Comparison of ENCODE assay signal across 28 cellular contexts in the genomic region with DNA sequence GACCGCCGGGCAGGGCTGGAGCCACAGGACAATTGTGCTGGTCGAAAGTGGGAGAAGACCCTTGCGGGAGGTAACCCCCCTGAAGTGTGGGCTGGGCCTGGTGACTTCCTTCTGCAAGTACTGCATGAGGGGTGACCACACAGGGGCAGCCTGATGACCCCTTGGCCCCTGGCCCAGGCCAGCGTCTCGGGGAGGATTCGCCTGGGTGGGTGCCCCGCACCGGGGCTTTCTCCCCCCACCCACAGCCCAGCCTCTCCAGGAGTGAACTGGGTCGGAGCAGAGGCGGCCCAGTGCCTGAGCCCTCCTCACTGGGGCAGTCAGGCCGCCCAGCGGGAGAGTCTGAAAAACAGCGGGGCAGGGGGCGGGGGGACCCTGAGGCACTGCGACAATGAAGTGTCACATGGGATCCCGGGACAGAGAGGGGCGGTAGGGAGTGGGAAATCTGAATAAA. TPM values are rescaled to one million over a fixed set of nuclear protein-coding genes. Genes with fewer than 3 reads are reported as not detected.
A peak's percentile ranks its signal among the peaks of the same experiment; 100 is the strongest.
DNase-seq lines count a peak whose midpoint lies in the region; ATAC-seq and TF ChIP-seq lines count a peak whose summit lies in the region.
"Had no signal": no experiment of that assay in that cellular context is flagged by ENCODE, and none has a peak within 500 bp of the region (broad histone marks: within the 10 kb centered on the region; RNA-seq: fewer than 3 reads in every experiment).

No MANE protein-coding gene starts in this region.

- H2BK120ac ChIP-seq in mesenchymal stem cell (ENCODE audit: low read depth, low read length) = no peak overlapping the region

- no peak overlapping the region for H3K27ac ChIP-seq in left ventricle myocardium inferior (replicated peaks)
- H3K27ac ChIP-seq in mesenchymal stem cell (ENCODE audit: low read length, poor library complexity, severe bottlenecking) = no peak overlapping the region
- no peak overlapping the region for H3K27ac ChIP-seq in foreskin keratinocyte
- H3K27ac ChIP-seq: ovary, right lobe of liver, upper lobe of left lung had no signal

- no peak overlapping the region for H3K4me3 ChIP-seq in left ventricle myocardium inferior
- H3K4me3 ChIP-seq in mesenchymal stem cell (ENCODE audit: insufficient read depth in 1 of 2, low read depth in 1 of 2, low read length in 2 of 2) = no peak overlapping the region
- H3K4me3 ChIP-seq: ovary, right lobe of liver, upper lobe of left lung had no signal

- TF ChIP-seq CTCF in left ventricle myocardium inferior (IDR thresholded peaks at IDR 0.05; ENCODE audit: borderline replicate concordance) (no peak), mesothelial cell of epicardium (IDR thresholded peaks at IDR 0.05; ENCODE audit: unreplicated experiment) (no peak), type B pancreatic cell (conservative IDR thresholded peaks at IDR 0.05) (no peak), foreskin keratinocyte (conservative IDR thresholded peaks at IDR 0.05) (no peak)

- WGBS in mesenchymal stem cell = 45% methylated on average over 16 of the region's 18 CpGs

- no peak overlapping the region for H2BK12ac ChIP-seq in mesenchymal stem cell (ENCODE audit: low read length in 2 of 2)

- intact Hi-C loops in left cardiac atrium (cut with DNase I) (no loop called here), left ventricle myocardium inferior (cut with micrococcal nuclease) (no loop called here)

- peaks cover 3% of the 10 kb centered on the region for H3K9me3 Mint-ChIP-seq in mesothelial cell of epicardium
- no peaks in the 10 kb centered on the region for H3K9me3 Mint-ChIP-seq in type B pancreatic cell
- H3K9me3 Mint-ChIP-seq: memory B cell had no signal

- H2AK5ac ChIP-seq in mesenchymal stem cell (ENCODE audit: low read length, severe bottlenecking) = no peak overlapping the region

- no peak overlapping the region for H2BK15ac ChIP-seq in mesenchymal stem cell (ENCODE audit: low read depth, poor library complexity, severe bottlenecking)

- H3K79me1 ChIP-seq in mesenchymal stem cell (replicated peaks; ENCODE audit: low read length, poor library complexity, severe bottlenecking) = no peaks in the 10 kb centered on the region

- peaks cover 17% of the 10 kb centered on the region for H3K9me3 ChIP-seq in left ventricle myocardium inferior (replicated peaks)
- peaks cover 6% of the 10 kb centered on the region for H3K9me3 ChIP-seq in mesenchymal stem cell (ENCODE audit: control insufficient read depth, low read length)
- H3K9me3 ChIP-seq in T-helper 17 cell (ENCODE audit: control insufficient read depth, low read length, poor library complexity, severe bottlenecking) = no peaks in the 10 kb centered on the region
- H3K9me3 ChIP-seq: right lobe of liver, upper lobe of left lung had no signal

- no peak overlapping the region for H4K8ac ChIP-seq in mesenchymal stem cell (ENCODE audit: low read length)

- H3K4me3 Mint-ChIP-seq in mesothelial cell of epicardium = no peak overlapping the region
- peak overlapping the region; percentile 44 for H3K4me3 Mint-ChIP-seq in type B pancreatic cell
- H3K4me3 Mint-ChIP-seq in T-helper 17 cell = no peak overlapping the region
- H3K4me3 Mint-ChIP-seq: memory B cell had no signal

- H3K4me1 ChIP-seq in left ventricle myocardium inferior = no peaks in the 10 kb centered on the region
- H3K4me1 ChIP-seq in mesenchymal stem cell (ENCODE audit: control insufficient read depth, insufficient read depth, low read depth, low read length) = no peaks in the 10 kb centered on the region
- no peaks in the 10 kb centered on the region for H3K4me1 ChIP-seq in foreskin keratinocyte
- H3K4me1 ChIP-seq: right lobe of liver, upper lobe of left lung had no signal

- H3K9ac ChIP-seq in mesenchymal stem cell (ENCODE audit: low read length) = no peak overlapping the region

- H3K27ac Mint-ChIP-seq in mesothelial cell of epicardium (peak overlapping the region; percentile 30), type B pancreatic cell (no peak overlapping the region), T-helper 17 cell (no peak overlapping the region)
- H3K27ac Mint-ChIP-seq: memory B cell had no signal

- no peak overlapping the region for H3K23ac ChIP-seq in mesenchymal stem cell (ENCODE audit: low read length in 2 of 2)

- no peak overlapping the region for H3K14ac ChIP-seq in mesenchymal stem cell (ENCODE audit: low read length in 2 of 2)

- no peak overlapping the region for H4K91ac ChIP-seq in mesenchymal stem cell (ENCODE audit: low read length)

- H3K27me3 Mint-ChIP-seq in mesothelial cell of epicardium (ENCODE audit: low read depth) = no peaks in the 10 kb centered on the region
- H3K27me3 Mint-ChIP-seq in type B pancreatic cell = no peaks in the 10 kb centered on the region
- H3K27me3 Mint-ChIP-seq in T-helper 17 cell = peaks cover 6% of the 10 kb centered on the region
- H3K27me3 Mint-ChIP-seq: memory B cell had no signal

- no peak overlapping the region for H3K4ac ChIP-seq in mesenchymal stem cell (ENCODE audit: low read depth in 1 of 2, low read length in 2 of 2)

- H3K4me1 Mint-ChIP-seq in mesothelial cell of epicardium = peaks cover 5% of the 10 kb centered on the region
- H3K4me1 Mint-ChIP-seq in type B pancreatic cell (ENCODE audit: unreplicated experiment) = peaks cover 5% of the 10 kb centered on the region
- no peaks in the 10 kb centered on the region for H3K4me1 Mint-ChIP-seq in T-helper 17 cell

- no peak overlapping the region for H2AFZ ChIP-seq in mesenchymal stem cell (ENCODE audit: low read depth, low read length)

- H2BK5ac ChIP-seq in mesenchymal stem cell (ENCODE audit: low read depth, low read length, poor library complexity, severe bottlenecking) = no peak overlapping the region

- no peak for ATAC-seq in left cardiac atrium
- ATAC-seq in T-helper 17 cell = no peak
- ATAC-seq in foreskin keratinocyte = no peak

- H3K36me3 ChIP-seq in left ventricle myocardium inferior = no peaks in the 10 kb centered on the region
- H3K36me3 ChIP-seq in mesenchymal stem cell (ENCODE audit: control insufficient read depth in 1 of 2, insufficient read depth in 2 of 2, low read depth in 1 of 2, low read length in 2 of 2) = no peaks in the 10 kb centered on the region
- H3K36me3 ChIP-seq: ovary, right lobe of liver, upper lobe of left lung had no signal

- H3K27me3 ChIP-seq in left ventricle myocardium inferior (ENCODE audit: low read depth) = peaks cover 17% of the 10 kb centered on the region
- peaks cover 31 to 50% of the 10 kb centered on the region in 2 experiments for H3K27me3 ChIP-seq in mesenchymal stem cell (ENCODE audit: control insufficient read depth in 1 of 2, insufficient read depth in 1 of 2, low read length in 2 of 2)
- H3K27me3 ChIP-seq in foreskin keratinocyte = peaks cover 11% of the 10 kb centered on the region
- H3K27me3 ChIP-seq: ovary, right lobe of liver, upper lobe of left lung had no signal

- no peak overlapping the region for H3K4me2 ChIP-seq in mesenchymal stem cell (ENCODE audit: low read length, poor library complexity, severe bottlenecking)

- H3K18ac ChIP-seq in mesenchymal stem cell (ENCODE audit: low read depth in 1 of 2, low read length in 2 of 2) = peak overlapping the region in 1 of 2 experiments; percentile 29

- H3K36me3 Mint-ChIP-seq in mesothelial cell of epicardium (no peaks in the 10 kb centered on the region), type B pancreatic cell (no peaks in the 10 kb centered on the region), T-helper 17 cell (ENCODE audit: low read depth) (no peaks in the 10 kb centered on the region)
- H3K36me3 Mint-ChIP-seq: memory B cell had no signal

- DNase-seq in left cardiac atrium (peak; percentile 18), left ventricle myocardium inferior (no peak), ecto neural progenitor cell (ENCODE audit: low spot score) (peak; percentile 86), mesothelial cell of epicardium (ENCODE audit: low spot score in 2 of 2, unreplicated experiment in 2 of 2) (no peak), type B pancreatic cell (ENCODE audit: extremely low spot score, unreplicated experiment) (no peak), mesenchymal stem cell (no peak), T-helper 17 cell (no peak), foreskin keratinocyte (no peak)
- DNase-seq: activated CD4-positive, alpha-beta T cell treated with anti-CD3 and anti-CD28 coated beads for 4 hours; activated CD8-positive, alpha-beta memory T cell treated with anti-CD3 and anti-CD28 coated beads for 24 hours; activated naive CD4-positive, alpha-beta T cell treated with Interleukin-2 at 50 U/mL for 16 hours; activated T-cell treated with anti-CD3 and anti-CD28 coated beads, Interleukin-2, amount 50 U/mL, for 1 hour; AML-193; amygdala; cortex of kidney; Kasumi-1; NCI-H1694 treated with DMSO at 0.1 percent for 48 hours; NCI-H69; RPMI8226; T-helper 2 cell had no signal

RNA-seq across cellular contexts. Expression of gene DNMT3L, which starts 1.5 kb away (rescaled TPM):
- total RNA-seq in left cardiac atrium (not detected), left ventricle myocardium inferior (not detected), mesothelial cell of epicardium (not detected in 3 replicates), type B pancreatic cell (ENCODE audit: low replicate concordance) (0.81 TPM in 1 of 2 replicates, not detected in the other), T-helper 17 cell (not detected), foreskin keratinocyte (not detected in 2 replicates)
- polyA plus RNA-seq in mesenchymal stem cell (2013, experiment 1 of 2) = not detected
- polyA plus RNA-seq in mesenchymal stem cell (2013, experiment 2 of 2) = not detected
- polyA plus RNA-seq in foreskin keratinocyte = not detected in 2 replicates
- total RNA-seq: A172, fibroblast of lung, H4, HT1080, ovary, upper lobe of left lung had no signal
- polyA plus RNA-seq: fibroblast of lung, ovary had no signal

RNA-seq across cellular contexts. Expression of gene AIRE, which starts 22.4 kb away (rescaled TPM):
- total RNA-seq in left cardiac atrium (under 1 TPM in 1 of 2 donors, not detected in 1; 0.08 TPM), left ventricle myocardium inferior (not detected), mesothelial cell of epicardium (0.13 to 0.23 TPM (median 0.18 TPM) in 3 replicates), type B pancreatic cell (ENCODE audit: low replicate concordance) (0.12 TPM in 1 of 2 replicates, not detected in the other), T-helper 17 cell (1 to 10 TPM; 1.4 to 3.4 TPM), foreskin keratinocyte (not detected in 2 replicates)
- polyA plus RNA-seq in mesenchymal stem cell (2013, experiment 1 of 2) = 0.03 TPM
- polyA plus RNA-seq in mesenchymal stem cell (2013, experiment 2 of 2) = 0.05 TPM
- not detected in 2 replicates for polyA plus RNA-seq in foreskin keratinocyte
- total RNA-seq: A172, fibroblast of lung, H4, HT1080, ovary, right lobe of liver, upper lobe of left lung had no signal
- polyA plus RNA-seq: fibroblast of lung, ovary had no signal

RNA-seq across cellular contexts. Expression of gene ICOSLG, which starts 22.5 kb away (rescaled TPM):
- total RNA-seq in left cardiac atrium = 1 to 10 TPM; 6.1 to 6.4 TPM
- 4.7 TPM for total RNA-seq in left ventricle myocardium inferior
- total RNA-seq in mesothelial cell of epicardium = 3.8 to 4.4 TPM (median 4.2 TPM) in 3 replicates
- 5.4 and 13.8 TPM in 2 replicates for total RNA-seq in type B pancreatic cell (ENCODE audit: low replicate concordance)
- 1.5 TPM for polyA plus RNA-seq in mesenchymal stem cell (2013, experiment 1 of 2)
- polyA plus RNA-seq in mesenchymal stem cell (2013, experiment 2 of 2) = 1.6 TPM
- 10 to 100 TPM in 1 of 2 donors, 1 to 10 TPM in 1; 9.4 to 19.1 TPM for total RNA-seq in T-helper 17 cell
- 1.3 and 2.0 TPM in 2 replicates for total RNA-seq in foreskin keratinocyte
- 1.2 and 2.4 TPM in 2 replicates for polyA plus RNA-seq in foreskin keratinocyte
- polyA plus RNA-seq: fibroblast of lung had no signal

RNA-seq across cellular contexts. Expression of gene PFKL, which starts 36.6 kb away (rescaled TPM):
- total RNA-seq in left cardiac atrium (10 to 100 TPM; 58.8 to 67.2 TPM), left ventricle myocardium inferior (47.7 TPM), mesothelial cell of epicardium (147 to 160 TPM (median 155 TPM) in 3 replicates), type B pancreatic cell (ENCODE audit: low replicate concordance) (135 and 178 TPM in 2 replicates), T-helper 17 cell (100 to 1,000 TPM; 132 to 176 TPM), foreskin keratinocyte (93.8 and 104 TPM in 2 replicates)
- 61.3 TPM for polyA plus RNA-seq in mesenchymal stem cell (2013, experiment 1 of 2)
- 59.9 TPM for polyA plus RNA-seq in mesenchymal stem cell (2013, experiment 2 of 2)
- 91.0 and 98.3 TPM in 2 replicates for polyA plus RNA-seq in foreskin keratinocyte

Comparison
In these comparisons a context has a peak if more than half of its experiments do, and no peak if none do; other contexts are left out.
1. DNase-seq: peak in left cardiac atrium (single experiment) and ecto neural progenitor cell (single experiment); none in left ventricle myocardium inferior (single experiment), mesothelial cell of epicardium (0 of 2), type B pancreatic cell (single experiment), mesenchymal stem cell (single experiment), T-helper 17 cell (0 of 3) and foreskin keratinocyte (0 of 2).